ENCODE assay signal across 35 cellular contexts in genomic region chr1:233710507-233710906, GRCh38.
"Had no signal": no experiment of that assay in that cellular context is flagged by ENCODE, and none has a peak within 500 bp of the region (broad histone marks: within the 10 kb centered on the region; RNA-seq: fewer than 3 reads in every experiment).

No MANE protein-coding gene starts in this region.

- DNase-seq: Karpas-422, Kasumi-1, MG63, MM.1S, MV-4-11, NCI-H1048, NCI-H1092, NCI-H1092 treated with DMSO at 0.1 percent for 48 hours, NCI-H1105, NCI-H1105 treated with DMSO at 0.1 percent for 48 hours, NCI-H1417, NCI-H1417 treated with DMSO at 0.1 percent for 48 hours, NCI-H1436, NCI-H1436 treated with DMSO at 0.1 percent for 48 hours, NCI-H146, NCI-H1694, NCI-H1694 treated with DMSO at 0.1 percent for 48 hours, NCI-H187, NCI-H187 treated with DMSO at 0.1 percent for 48 hours, NCI-H1930, NCI-H2029, NCI-H2029 treated with DMSO at 0.1 percent for 48 hours, NCI-H2081, NCI-H2081 treated with DMSO at 0.1 percent for 48 hours, NCI-H2107, NCI-H2171, NCI-H2171 treated with DMSO at 0.1 percent for 48 hours, NCI-H2227 treated with DMSO at 0.1 percent for 48 hours, NCI-H226, NCI-H345, NCI-H446, NCI-H446 treated with DMSO at 0.1 percent for 48 hours, NCI-H510A, NCI-H510A treated with DMSO at 0.1 percent for 48 hours, NCI-H524 had no signal

- H3K27me3 ChIP-seq: MG63 had no signal

- H3K4me3 ChIP-seq: MG63 had no signal

- H3K36me3 ChIP-seq: MG63 had no signal
